8 cellular contexts compared by ENCODE assay signal in the genomic region with DNA sequence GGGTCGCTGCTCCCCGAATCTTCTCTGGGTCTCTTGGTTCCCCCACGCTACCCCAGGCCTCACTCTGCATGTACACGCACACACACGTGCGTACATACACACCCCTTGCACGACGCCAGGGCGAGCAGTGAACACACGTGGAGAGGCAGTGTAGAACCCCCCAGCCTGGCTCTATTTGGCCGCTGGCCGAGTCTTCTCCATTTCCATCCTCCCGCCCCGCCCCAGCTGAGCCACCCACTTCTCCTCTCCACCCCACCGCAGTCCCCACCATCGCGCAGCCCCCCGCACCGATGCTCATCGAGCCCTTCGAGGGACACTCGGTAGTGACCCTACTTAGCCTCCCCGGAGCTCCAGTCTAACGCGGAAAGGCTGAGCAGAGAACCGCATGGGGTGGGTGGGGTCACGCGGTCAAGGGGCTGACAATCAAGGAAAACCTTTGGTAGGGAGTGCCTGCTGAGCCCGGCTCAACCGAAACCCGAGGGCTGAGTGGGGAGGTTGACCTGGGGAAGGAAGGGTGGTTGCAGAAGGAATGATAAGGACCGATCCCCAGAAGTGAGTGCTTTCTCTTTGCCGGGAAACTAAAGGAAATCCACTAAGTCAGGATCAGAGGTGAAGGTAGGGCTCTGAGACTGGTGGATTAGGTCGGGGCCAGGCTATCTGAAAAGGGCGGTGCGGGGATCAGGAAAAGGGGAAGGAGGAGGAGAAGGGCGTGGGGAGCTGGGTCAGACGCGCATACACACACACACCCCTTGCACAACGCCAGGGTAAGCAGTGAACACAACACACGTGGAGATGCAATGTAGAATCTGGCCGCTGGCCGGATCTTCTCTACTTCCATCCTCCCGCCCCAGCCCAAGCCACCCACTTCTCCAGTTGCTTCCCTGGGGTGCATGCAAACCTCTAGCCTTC. TPM values are rescaled to one million over a fixed set of nuclear protein-coding genes. Genes with fewer than 3 reads are reported as not detected.
DNase-seq lines count a peak whose midpoint lies in the region; ATAC-seq, FAIRE-seq and TF ChIP-seq lines count a peak whose summit lies in the region.

No MANE protein-coding gene starts in this region.

- 36 to 40% (median 40%) methylated on average over 44 of the region's 44 CpGs for WGBS in ovary, 3 donors

- no peaks in the 10 kb centered on the region for H3K9me3 ChIP-seq in ovary

- peaks cover 14% of the 10 kb centered on the region for H3K4me1 Mint-ChIP-seq in T-helper 2 cell treated with Interferon-gamma antibody and Interleukin-4, amounts not matched to agents 5 μg/mL and 100 μg/mL, for 36 hours (ENCODE audit: low read depth)

- peaks cover 2% of the 10 kb centered on the region for H3K4me1 ChIP-seq in ovary (ENCODE audit: insufficient read depth)

- FAIRE-seq in GM12891 (lab: Jason Lieb, UNC): no peak

- peak overlapping the region; percentile 10 for H3K4me3 ChIP-seq in fibroblast of villous mesenchyme (ENCODE audit: low read depth, low read length)
- peak overlapping the region; percentile 46 for H3K4me3 ChIP-seq in ovary

- H3K4me3 Mint-ChIP-seq in T-helper 2 cell treated with Interferon-gamma antibody and Interleukin-4, amounts not matched to agents 5 μg/mL and 100 μg/mL, for 36 hours: peak overlapping the region; percentile 68

- peak; percentile 62 for DNase-seq in activated CD8-positive, alpha-beta memory T cell treated with anti-CD3 and anti-CD28 coated beads for 24 hours
- DNase-seq in activated CD8-positive, alpha-beta memory T cell treated with anti-CD3 and anti-CD28 coated beads, Interleukin-2, amount 50 U/mL, for 4 hours: no peak
- DNase-seq in T-helper 2 cell treated with Interferon-gamma antibody and Interleukin-4, amounts not matched to agents 5 μg/mL and 100 μg/mL, for 36 hours (ENCODE audit: low spot score): no peak
- DNase-seq in fibroblast of villous mesenchyme (ENCODE audit: low read depth): peak; percentile 53
- peak; percentile 56 to 74 (median 65) for DNase-seq in ovary
- DNase-seq in GM12891 (ENCODE audit: insufficient read length, low spot score): no peak
- DNase-seq in GM19238 (ENCODE audit: insufficient read length, low spot score): no peak

- TF ChIP-seq EP300 in ovary (IDR thresholded peaks at IDR 0.05): no peak

- H3K36me3 ChIP-seq in ovary: no peaks in the 10 kb centered on the region

- intact Hi-C loops in ovary (cut with DNase I): loop anchor here in 3 of 4 donors (5.0 to 10.0 kb wide), 4 partner anchors 53 to 228 kb away; a partner anchor contains a TSS

- no peaks in the 10 kb centered on the region for H3K36me3 Mint-ChIP-seq in T-helper 2 cell treated with Interferon-gamma antibody and Interleukin-4, amounts not matched to agents 5 μg/mL and 100 μg/mL, for 36 hours (ENCODE audit: low read depth)

- peak overlapping the region; percentile 33 for H3K27ac Mint-ChIP-seq in T-helper 2 cell treated with Interferon-gamma antibody and Interleukin-4, amounts not matched to agents 5 μg/mL and 100 μg/mL, for 36 hours

- TF ChIP-seq POLR2A in ovary (IDR thresholded peaks at IDR 0.05) (peak; percentile 9), GM12891 (IDR thresholded peaks at IDR 0.05; ENCODE audit: low read depth, low read length) (no peak)

- H3K27me3 ChIP-seq in ovary: no peaks in the 10 kb centered on the region

- ATAC-seq in HG03521 (IDR thresholded peaks at IDR 0.05; ENCODE audit: unreplicated experiment): no peak

- peak overlapping the region in 1 of 2 donors; percentile 90 for H3K27ac ChIP-seq in ovary

- H3K9me3 Mint-ChIP-seq in T-helper 2 cell treated with Interferon-gamma antibody and Interleukin-4, amounts not matched to agents 5 μg/mL and 100 μg/mL, for 36 hours: no peaks in the 10 kb centered on the region

- H3K27me3 Mint-ChIP-seq in T-helper 2 cell treated with Interferon-gamma antibody and Interleukin-4, amounts not matched to agents 5 μg/mL and 100 μg/mL, for 36 hours (ENCODE audit: low read depth): peaks cover 49% of the 10 kb centered on the region

- TF ChIP-seq CTCF in fibroblast of villous mesenchyme (IDR thresholded peaks at IDR 0.05; ENCODE audit: insufficient read depth, low read depth, low read length) (no peak), ovary (IDR thresholded peaks at IDR 0.05) (no peak)

TF ChIP-seq in GM12891, 5 proteins besides CTCF, POLR2A, EP300 and RAD21:
- no peak for TF ChIP-seq POLR2AphosphoS5 (IDR thresholded peaks at IDR 0.05; ENCODE audit: low read depth, low read length)
- no peak for TF ChIP-seq PAX5 (IDR thresholded peaks at IDR 0.05; ENCODE audit: insufficient read depth, low read length, severe bottlenecking)
- TF ChIP-seq SPI1 (IDR thresholded peaks at IDR 0.05; ENCODE audit: low read depth, low read length): no peak
- no peak for TF ChIP-seq POU2F2 (IDR thresholded peaks at IDR 0.05; ENCODE audit: low read depth, low read length)
- no peak for TF ChIP-seq TAF1 (IDR thresholded peaks at IDR 0.05; ENCODE audit: low read depth, low read length)
TF ChIP-seq in GM12891: peak in this region for 0.

RNA-seq across cellular contexts. Expression of a gene that starts 49.8 kb away (rescaled TPM):
- total RNA-seq in fibroblast of villous mesenchyme (7.4 and 10.8 TPM in 2 replicates), ovary (10 to 100 TPM in 4 of 7 donors, 1 to 10 TPM in 2, under 1 TPM in 1; 0.86 to 50.8 (median 28.1) TPM)
- 10 to 100 TPM; 28.0 to 50.9 TPM for polyA plus RNA-seq in ovary
- 16.4 TPM for polyA plus RNA-seq in GM12891 (2012; ENCODE audit: low read depth, missing spikeins)

RNA-seq across cellular contexts. Expression of a gene that starts 58.0 kb away (rescaled TPM):
- total RNA-seq in fibroblast of villous mesenchyme (2.6 and 3.5 TPM in 2 replicates), ovary (10 to 100 TPM; 17.6 to 67.7 (median 55.5) TPM)
- polyA plus RNA-seq in ovary: 10 to 100 TPM in 1 of 2 donors, 1 to 10 TPM in 1; 9.4 to 22.3 TPM
- polyA plus RNA-seq in GM12891 (2012; ENCODE audit: low read depth, missing spikeins): not detected

Comparison
In these comparisons a context has a peak if more than half of its experiments do, and no peak if none do; other contexts are left out.
1. DNase-seq: peak in activated CD8-positive, alpha-beta memory T cell treated with anti-CD3 and anti-CD28 coated beads for 24 hours (single experiment), fibroblast of villous mesenchyme (single experiment) and ovary (5 of 5); none in activated CD8-positive, alpha-beta memory T cell treated with anti-CD3 and anti-CD28 coated beads, Interleukin-2, amount 50 U/mL, for 4 hours (single experiment), T-helper 2 cell treated with Interferon-gamma antibody and Interleukin-4, amounts not matched to agents 5 μg/mL and 100 μg/mL, for 36 hours (single experiment), GM12891 (single experiment) and GM19238 (single experiment).